In the genomic region with DNA sequence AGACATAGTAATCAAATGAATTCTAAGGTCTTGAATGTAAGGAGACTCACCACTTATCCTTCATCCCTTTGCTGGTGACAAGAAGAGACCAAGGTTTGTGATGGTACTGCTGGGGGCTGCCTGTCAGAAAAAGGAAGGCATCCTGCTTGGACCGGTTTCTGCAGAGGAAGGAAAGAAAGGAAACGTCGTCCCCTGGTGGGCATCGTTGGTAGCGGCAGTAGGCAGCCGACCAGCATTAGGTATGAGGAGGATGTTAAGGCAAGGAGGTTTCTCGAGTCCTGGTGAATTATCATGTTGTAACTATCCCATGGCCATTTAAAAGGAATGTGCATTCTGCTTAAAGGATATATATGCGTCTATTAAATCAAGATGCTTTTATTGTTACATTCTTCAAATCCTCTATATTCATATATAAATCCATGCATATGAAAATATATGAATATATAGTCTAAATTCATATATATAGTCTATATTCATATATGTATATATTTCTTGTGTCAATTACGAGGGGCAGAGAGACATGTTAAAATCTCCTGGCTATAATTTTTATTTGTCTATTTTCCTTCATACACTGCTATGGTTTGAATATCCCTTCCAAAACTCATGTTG, we compare ENCODE assay signal across 8 cellular contexts.
DNase-seq lines count a peak whose midpoint lies in the region; ATAC-seq and TF ChIP-seq lines count a peak whose summit lies in the region.

No MANE protein-coding gene starts in this region.

- no peak overlapping the region for H3K9ac ChIP-seq in H9 (ENCODE audit: extremely low read depth, insufficient read length, low read length)
- H3K9ac ChIP-seq in mammary epithelial cell (ENCODE audit: insufficient read depth, low read length), result no peak overlapping the region

- ATAC-seq in GM18520 (IDR thresholded peaks at IDR 0.05; ENCODE audit: unreplicated experiment), result no peak

- TF ChIP-seq CTCF in Calu3 (IDR thresholded peaks at IDR 0.05; ENCODE audit: unreplicated experiment) (peak; percentile 94), H9 (conservative IDR thresholded peaks at IDR 0.05) (peak; percentile 99), WERI-Rb-1 (IDR thresholded peaks at IDR 0.05; ENCODE audit: low read depth, low read length) (peak; percentile 100), mammary epithelial cell (conservative IDR thresholded peaks at IDR 0.05 in 1 of 2, IDR thresholded peaks at IDR 0.05 in 1 of 2; ENCODE audit: extremely low read depth in 1 of 2, insufficient read depth in 1 of 2, low read depth in 1 of 2, low read length in 2 of 2) (peak; percentile 100)

- in situ Hi-C loops in mammary epithelial cell (cut with MboI; ENCODE audit: low sequenced_read_pairs in 2 of 2), result loop anchor here (5.0 to 25.0 kb wide), 3 partner anchors 161 to 343 kb away; a partner anchor contains a TSS

- no peaks in the 10 kb centered on the region; the same call in 1 of the 2 replicates for H3K27me3 ChIP-seq in H9 (ENCODE audit: insufficient read depth, low read length)
- no peaks in the 10 kb centered on the region for H3K27me3 ChIP-seq in WERI-Rb-1 (ENCODE audit: insufficient read depth, low read depth, severe bottlenecking)
- H3K27me3 ChIP-seq in mammary epithelial cell (ENCODE audit: insufficient read depth, low read length), result no peaks in the 10 kb centered on the region

- H3K18ac ChIP-seq in H9 (ENCODE audit: insufficient read length, low read depth, low read length), result no peak overlapping the region

- no peak overlapping the region for H2BK15ac ChIP-seq in H9 (ENCODE audit: low read depth, low read length)

- CTCF ChIA-PET in Calu3 (lab: Charles Lee), result interaction anchor here (0.7 to 2.3 kb wide), 3 partner anchors 51 to 346 kb away, joined by 3 to 12 read pairs (median 3); a partner anchor contains a TSS
- CTCF ChIA-PET in mammary epithelial cell (lab: Charles Lee; ENCODE audit: low non-redundant PET), result no interaction called here

- H3K4me3 Mint-ChIP-seq in Calu3 (ENCODE audit: low read depth, unreplicated experiment), result no peak overlapping the region
- H3K4me3 Mint-ChIP-seq in H9, result no peak overlapping the region

- no peak overlapping the region for H4K8ac ChIP-seq in H9 (replicated peaks; ENCODE audit: insufficient read length, low read depth, low read length)

- DNase-seq in Calu3, result peak; percentile 86
- peak; percentile 87 for DNase-seq in H9
- peak; percentile 57 for DNase-seq in NCI-H2029 treated with DMSO at 0.1 percent for 48 hours (lab: John Stamatoyannopoulos, UW)
- DNase-seq in WERI-Rb-1, result peak; percentile 85
- DNase-seq in mammary epithelial cell, result peak; percentile 51
- DNase-seq in kidney tubule cell (ENCODE audit: low spot score), result peak; percentile 77
- DNase-seq in stimulated activated CD4-positive, alpha-beta T cell treated with anti-CD3 and anti-CD28 coated beads, Interleukin-4, amount 100 ng/mL, for 24 hours, result peak; percentile 75

- H3K27me3 Mint-ChIP-seq in Calu3 (ENCODE audit: unreplicated experiment) (peaks cover 37% of the 10 kb centered on the region), H9 (ENCODE audit: low read depth) (peaks cover 25% of the 10 kb centered on the region)

- no peak overlapping the region for H3T11ph ChIP-seq in H9 (ENCODE audit: low read length)

- intact Hi-C loops in Calu3 (cut with micrococcal nuclease; ENCODE audit: unreplicated experiment) (loop anchor here (1.0 kb wide), 2 partner anchors 307 to 344 kb away; no protein-coding TSS in a partner anchor), mammary epithelial cell (cut with micrococcal nuclease) (loop anchor here (1.0 to 10.0 kb wide), 4 partner anchors 94 to 733 kb away; a partner anchor contains a TSS)

- H3K9me3 ChIP-seq in H9 (ENCODE audit: control insufficient read depth, low read depth, low read length) (no peaks in the 10 kb centered on the region), WERI-Rb-1 (ENCODE audit: severe bottlenecking) (peaks cover 2% of the 10 kb centered on the region), mammary epithelial cell (replicated peaks; ENCODE audit: insufficient read depth, low read length) (no peaks in the 10 kb centered on the region)

- H3K36me3 Mint-ChIP-seq in Calu3 (ENCODE audit: insufficient read depth, unreplicated experiment) (no peaks in the 10 kb centered on the region), H9 (ENCODE audit: insufficient read depth in 1 of 3, low read depth in 3 of 3) (no peaks in the 10 kb centered on the region)

- H2AFZ ChIP-seq in H9 (ENCODE audit: low read length), result no peak overlapping the region
- H2AFZ ChIP-seq in mammary epithelial cell (ENCODE audit: low read depth, low read length), result no peak overlapping the region

- H3K23me2 ChIP-seq in H9 (ENCODE audit: insufficient read length, low read depth, low read length, poor library complexity, severe bottlenecking), result no peaks in the 10 kb centered on the region

- BruUV-seq in Calu3 (replicated peaks; lab: Mats Ljungman, UMichigan) (no TSS peak), mammary epithelial cell (replicated peaks; lab: Mats Ljungman, UMichigan) (no TSS peak)

- no peaks in the 10 kb centered on the region for H4K20me1 ChIP-seq in H9 (ENCODE audit: control insufficient read depth, insufficient read depth, insufficient read length)
- no peaks in the 10 kb centered on the region for H4K20me1 ChIP-seq in mammary epithelial cell (ENCODE audit: insufficient read depth, low read length)

- H4K5ac ChIP-seq in H9 (ENCODE audit: insufficient read length, low read depth, low read length), result no peak overlapping the region

- no peak overlapping the region for H2BK12ac ChIP-seq in H9 (ENCODE audit: insufficient read length, low read depth, low read length)

- no peak overlapping the region for H3K14ac ChIP-seq in H9 (ENCODE audit: insufficient read depth, low read length)

- H3K56ac ChIP-seq in H9 (ENCODE audit: insufficient read length, low read depth, low read length), result no peak overlapping the region

- H2BK120ac ChIP-seq in H9 (ENCODE audit: low read depth, low read length, poor library complexity, severe bottlenecking), result no peak overlapping the region

- dilution Hi-C loops in mammary epithelial cell (cut with HindIII; ENCODE audit: low sequenced_read_pairs), result loop anchor here (25.0 kb wide), 1 partner anchor 336 kb away; a partner anchor contains a TSS

- H4K91ac ChIP-seq in H9 (ENCODE audit: insufficient read length, low read depth, low read length), result no peak overlapping the region

- no peak overlapping the region for H3K4ac ChIP-seq in H9 (ENCODE audit: low read depth, low read length)

- H3K4me1 Mint-ChIP-seq in Calu3 (ENCODE audit: low read depth, unreplicated experiment) (no peaks in the 10 kb centered on the region), H9 (no peaks in the 10 kb centered on the region)

- H3K27ac Mint-ChIP-seq in Calu3 (ENCODE audit: unreplicated experiment) (no peak overlapping the region), H9 (no peak overlapping the region)

- no peak overlapping the region for H3K4me3 ChIP-seq in WERI-Rb-1 (ENCODE audit: low read depth, low read length)
- no peak overlapping the region for H3K4me3 ChIP-seq in mammary epithelial cell (replicated peaks in 1 of 3; ENCODE audit: insufficient read depth in 1 of 3, low read depth in 2 of 3, low read length in 3 of 3)

- WGBS in H9 (ENCODE audit: extremely low coverage, insufficient read length, low lambda C conversion rate), result no CpG with 5 or more reads among the region's 9 CpGs
- 0% methylated on average over 9 of the region's 9 CpGs for WGBS in mammary epithelial cell (ENCODE audit: low coverage, missing lambda C conversion rate)

- no peaks in the 10 kb centered on the region for H3K36me3 ChIP-seq in WERI-Rb-1
- no peaks in the 10 kb centered on the region for H3K36me3 ChIP-seq in mammary epithelial cell (ENCODE audit: insufficient read depth, low read length)

- no peak overlapping the region for H2AK5ac ChIP-seq in H9 (ENCODE audit: insufficient read length, low read length)

- H3K9me3 Mint-ChIP-seq in Calu3 (ENCODE audit: low read depth, unreplicated experiment) (no peaks in the 10 kb centered on the region), H9 (no peaks in the 10 kb centered on the region)

- H3K27ac ChIP-seq in H9 (ENCODE audit: insufficient read length, low read depth, low read length) (no peak overlapping the region), WERI-Rb-1 (no peak overlapping the region), mammary epithelial cell (ENCODE audit: insufficient read depth, low read depth, low read length) (no peak overlapping the region)

- H3K4me2 ChIP-seq in H9 (ENCODE audit: insufficient read depth, insufficient read length, low read length) (no peak overlapping the region), mammary epithelial cell (ENCODE audit: insufficient read depth, low read depth, low read length) (no peak overlapping the region)

- H3K4me1 ChIP-seq in H9 (ENCODE audit: insufficient read depth, low read length) (no peaks in the 10 kb centered on the region; the same call in 1 of the 2 replicates), mammary epithelial cell (ENCODE audit: insufficient read depth, low read length) (no peaks in the 10 kb centered on the region)

- no peaks in the 10 kb centered on the region for H3K79me2 ChIP-seq in H9 (ENCODE audit: insufficient read depth, low read length)
- H3K79me2 ChIP-seq in mammary epithelial cell (ENCODE audit: insufficient read depth, low read length), result no peaks in the 10 kb centered on the region

- no peak overlapping the region for H2BK20ac ChIP-seq in H9 (ENCODE audit: low read depth, low read length, poor library complexity, severe bottlenecking)

- no peak overlapping the region for H3K23ac ChIP-seq in H9 (ENCODE audit: insufficient read length, low read depth, low read length)

- no peak overlapping the region for H2BK5ac ChIP-seq in H9 (ENCODE audit: insufficient read length, low read length)

- H3K79me1 ChIP-seq in H9 (ENCODE audit: insufficient read depth, low read depth, low read length, poor library complexity, severe bottlenecking), result no peaks in the 10 kb centered on the region
